1 cellular context compared by ENCODE assay signal in the genomic region with DNA sequence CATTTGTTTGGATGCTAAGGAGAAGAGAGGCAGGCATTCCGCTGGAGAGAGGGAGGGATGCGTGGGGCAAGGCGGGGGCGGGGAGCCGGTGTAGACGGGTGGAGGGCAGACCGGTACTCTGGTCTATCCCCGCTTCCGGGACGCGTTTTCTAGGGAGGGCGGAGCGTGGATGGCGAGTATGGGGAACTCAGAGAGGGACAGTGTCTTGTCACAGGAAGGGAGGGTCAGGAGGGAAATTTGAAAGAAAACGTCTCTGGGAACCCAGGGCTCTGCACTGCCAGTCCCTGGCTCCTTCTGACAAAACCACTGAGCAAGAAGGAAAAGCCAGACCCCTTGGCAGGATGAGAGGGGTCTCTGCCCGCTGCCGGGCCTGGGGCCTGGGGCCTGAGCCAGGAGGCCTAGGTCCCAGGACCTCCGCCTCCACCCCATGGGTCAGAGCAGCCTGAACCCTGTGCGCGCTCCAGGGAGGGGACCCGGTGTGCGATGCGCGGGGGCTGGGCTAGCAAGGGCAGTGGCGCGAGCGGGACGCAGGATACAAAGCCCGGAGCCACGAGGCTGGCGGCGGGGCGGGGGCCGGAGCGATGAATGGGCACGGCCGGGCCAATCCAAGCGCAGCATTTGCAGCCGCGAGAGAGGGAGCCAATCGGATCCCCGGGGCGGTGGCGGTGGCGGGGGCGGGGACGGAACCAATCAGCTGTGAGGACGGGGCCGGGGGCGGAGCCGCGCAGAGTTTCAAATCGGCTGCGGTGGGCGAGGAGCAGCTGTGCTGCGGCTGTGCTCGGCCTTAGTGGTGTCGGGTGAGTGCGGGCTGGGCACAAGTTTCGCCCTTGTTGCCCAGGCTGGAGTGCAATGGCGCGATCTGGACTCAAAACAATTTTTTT.
TF ChIP-seq lines count a peak whose summit lies in the region.

TSS of gene PIMREG (plus strand) at position 764 of the 881 bp plus-strand sequence. CDS start 656 bp downstream, outside the sequence.

TF ChIP-seq in A549, 52 proteins besides CTCF, POLR2A, EP300 and RAD21 (continued from another document):
- TF ChIP-seq, protein P1, sequence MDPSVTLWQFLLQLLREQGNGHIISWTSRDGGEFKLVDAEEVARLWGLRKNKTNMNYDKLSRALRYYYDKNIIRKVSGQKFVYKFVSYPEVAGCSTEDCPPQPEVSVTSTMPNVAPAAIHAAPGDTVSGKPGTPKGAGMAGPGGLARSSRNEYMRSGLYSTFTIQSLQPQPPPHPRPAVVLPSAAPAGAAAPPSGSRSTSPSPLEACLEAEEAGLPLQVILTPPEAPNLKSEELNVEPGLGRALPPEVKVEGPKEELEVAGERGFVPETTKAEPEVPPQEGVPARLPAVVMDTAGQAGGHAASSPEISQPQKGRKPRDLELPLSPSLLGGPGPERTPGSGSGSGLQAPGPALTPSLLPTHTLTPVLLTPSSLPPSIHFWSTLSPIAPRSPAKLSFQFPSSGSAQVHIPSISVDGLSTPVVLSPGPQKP (IDR thresholded peaks at IDR 0.05; ENCODE audit: low read depth, low read length): no peak
- no peak for TF ChIP-seq FOSL2 (IDR thresholded peaks at IDR 0.05)
- no peak for TF ChIP-seq FOSL2 (CRISPR knock-in tag; IDR thresholded peaks at IDR 0.05)
- TF ChIP-seq SREBF2 (IDR thresholded peaks at IDR 0.05): no peak
- no peak; the same call in 2 of the 3 replicates for TF ChIP-seq BCL3 (IDR thresholded peaks at IDR 0.05)
- peak; percentile 89 for TF ChIP-seq PHF8 (IDR thresholded peaks at IDR 0.05; ENCODE audit: borderline replicate concordance, low read depth)
- TF ChIP-seq FOSB (CRISPR knock-in tag; IDR thresholded peaks at IDR 0.05): no peak
- no peak for TF ChIP-seq NR3C1 (IDR thresholded peaks at IDR 0.05)
- no peak for TF ChIP-seq RFX5 (IDR thresholded peaks at IDR 0.05)
- TF ChIP-seq KDM5A (IDR thresholded peaks at IDR 0.05): peak; percentile 75
- TF ChIP-seq JUN (IDR thresholded peaks at IDR 0.05): peak; percentile 71 to 83; a peak in 3 of 5 replicates
- TF ChIP-seq RNF2 (IDR thresholded peaks at IDR 0.05; ENCODE audit: borderline replicate concordance, low read depth): no peak; the same call in 1 of the 2 replicates
- no peak; the same call in 1 of the 2 replicates for TF ChIP-seq HDAC2 (IDR thresholded peaks at IDR 0.05)
- TF ChIP-seq CBX2 (IDR thresholded peaks at IDR 0.05; ENCODE audit: borderline replicate concordance, low read depth): no peak
- no peak for TF ChIP-seq RARB (CRISPR knock-in tag; IDR thresholded peaks at IDR 0.05)
- TF ChIP-seq, protein P2, sequence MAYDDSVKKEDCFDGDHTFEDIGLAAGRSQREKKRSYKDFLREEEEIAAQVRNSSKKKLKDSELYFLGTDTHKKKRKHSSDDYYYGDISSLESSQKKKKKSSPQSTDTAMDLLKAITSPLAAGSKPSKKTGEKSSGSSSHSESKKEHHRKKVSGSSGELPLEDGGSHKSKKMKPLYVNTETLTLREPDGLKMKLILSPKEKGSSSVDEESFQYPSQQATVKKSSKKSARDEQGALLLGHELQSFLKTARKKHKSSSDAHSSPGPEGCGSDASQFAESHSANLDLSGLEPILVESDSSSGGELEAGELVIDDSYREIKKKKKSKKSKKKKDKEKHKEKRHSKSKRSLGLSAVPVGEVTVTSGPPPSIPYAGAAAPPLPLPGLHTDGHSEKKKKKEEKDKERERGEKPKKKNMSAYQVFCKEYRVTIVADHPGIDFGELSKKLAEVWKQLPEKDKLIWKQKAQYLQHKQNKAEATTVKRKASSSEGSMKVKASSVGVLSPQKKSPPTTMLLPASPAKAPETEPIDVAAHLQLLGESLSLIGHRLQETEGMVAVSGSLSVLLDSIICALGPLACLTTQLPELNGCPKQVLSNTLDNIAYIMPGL (CRISPR knock-in tag; IDR thresholded peaks at IDR 0.05; ENCODE audit: borderline replicate concordance): no peak
- TF ChIP-seq ZSCAN20 (CRISPR knock-in tag; IDR thresholded peaks at IDR 0.05): no peak
- TF ChIP-seq NPAS2 (CRISPR knock-in tag; IDR thresholded peaks at IDR 0.05; ENCODE audit: borderline replicate concordance): no peak
- TF ChIP-seq, protein P3, sequence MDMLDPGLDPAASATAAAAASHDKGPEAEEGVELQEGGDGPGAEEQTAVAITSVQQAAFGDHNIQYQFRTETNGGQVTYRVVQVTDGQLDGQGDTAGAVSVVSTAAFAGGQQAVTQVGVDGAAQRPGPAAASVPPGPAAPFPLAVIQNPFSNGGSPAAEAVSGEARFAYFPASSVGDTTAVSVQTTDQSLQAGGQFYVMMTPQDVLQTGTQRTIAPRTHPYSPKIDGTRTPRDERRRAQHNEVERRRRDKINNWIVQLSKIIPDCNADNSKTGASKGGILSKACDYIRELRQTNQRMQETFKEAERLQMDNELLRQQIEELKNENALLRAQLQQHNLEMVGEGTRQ (IDR thresholded peaks at IDR 0.05): no peak
- peak; percentile 97 for TF ChIP-seq E2F6 (IDR thresholded peaks at IDR 0.05; ENCODE audit: borderline replicate concordance, low read depth)
